Comparison of ENCODE assay signal across 24 cellular contexts in the genomic region with DNA sequence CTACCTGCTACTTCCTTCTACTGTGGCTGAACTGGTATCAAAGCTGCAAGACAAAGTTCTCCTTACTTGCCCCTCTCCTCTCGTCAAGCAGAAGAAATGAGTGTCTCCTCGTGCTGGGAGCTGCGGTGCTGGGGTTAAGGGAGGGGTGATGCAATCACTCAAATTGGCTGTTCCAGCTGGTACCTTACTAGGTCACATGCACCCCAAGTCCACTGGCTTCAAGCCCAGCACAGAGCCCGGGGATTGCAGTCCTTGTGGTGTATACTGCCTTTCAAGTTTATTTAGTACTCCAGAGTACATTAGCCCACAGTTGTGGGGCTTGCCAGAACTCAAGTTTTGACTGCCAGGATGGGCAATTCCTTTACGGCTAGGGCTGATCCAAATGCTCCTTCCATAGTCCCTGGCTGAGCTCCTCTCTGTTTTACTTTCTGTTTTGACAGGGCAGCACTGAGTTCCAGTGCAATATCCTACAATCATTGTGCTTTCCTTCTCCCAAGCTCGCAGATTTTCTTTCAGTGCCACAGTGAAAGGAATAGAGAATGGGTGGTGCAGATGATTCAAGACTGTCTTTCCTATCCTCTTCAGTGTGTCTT.
DNase-seq lines count a peak whose midpoint lies in the region; ATAC-seq, FAIRE-seq and TF ChIP-seq lines count a peak whose summit lies in the region.
"Had no signal": no experiment of that assay in that cellular context is flagged by ENCODE, and none has a peak within 500 bp of the region (broad histone marks: within the 10 kb centered on the region; RNA-seq: fewer than 3 reads in every experiment).

No MANE protein-coding gene starts in this region.

- peak overlapping the region; percentile 46 for H2AFZ ChIP-seq in OCI-LY3 (ENCODE audit: low read depth, low read length)
- no peak overlapping the region for H2AFZ ChIP-seq in HepG2 (ENCODE audit: low read length)

- in situ Hi-C loops in HepG2 (cut with HindIII; ENCODE audit: extremely low pct_ligation_motif_present, low pct_unique_long_range_greater_than_20kb): no loop called here

- no peak overlapping the region for H3K9ac ChIP-seq in OCI-LY3 (ENCODE audit: low read length)
- no peak overlapping the region for H3K9ac ChIP-seq in HepG2 (ENCODE audit: insufficient read depth, low read depth, low read length)

- POLR2A ChIA-PET in HepG2 (lab: Yijun Ruan, JAX): no interaction called here

- CTCF ChIA-PET in HepG2 (lab: Yijun Ruan, JAX; ENCODE audit: low intra/inter-chr PET ratio, low total read pairs): no interaction called here

- ATAC-seq in HepG2 (no peak), HG03432 (IDR thresholded peaks at IDR 0.05; ENCODE audit: unreplicated experiment) (no peak)
- ATAC-seq: activated CD8-positive, alpha-beta memory T cell treated with anti-CD3 and anti-CD28 coated beads, Interleukin-2, amount 10 ng/mL, durations not matched to agents 7 days and 5 days; esophagus mucosa; gastroesophageal sphincter; GM12878; Panc1; stimulated activated naive B cell treated with anti-CD40 and anti-IgM and Interleukin-4, amounts not matched to agents 10 μg/mL and 1 μg/mL and 100 μg/mL, for 72 hours had no signal

- peak; percentile 0 for DNase-seq in A172 (ENCODE audit: low spot score)
- DNase-seq in KG1 (lab: John Stamatoyannopoulos, UW): peak; percentile 34
- DNase-seq in HepG2 (ENCODE audit: low spot score): no peak
- DNase-seq in chondrocyte (ENCODE audit: low spot score): no peak
- no peak for DNase-seq in NCI-H146 (lab: John Stamatoyannopoulos, UW)
- no peak for DNase-seq in DMS153 (lab: John Stamatoyannopoulos, UW)
- DNase-seq: activated CD4-positive, alpha-beta T cell treated with anti-CD3 and anti-CD28 coated beads for 48 hours; activated CD8-positive, alpha-beta memory T cell treated with anti-CD3 and anti-CD28 coated beads, Interleukin-2, amount 10 ng/mL, durations not matched to agents 7 days and 5 days; CD4-positive, alpha-beta T cell; effector CD8-positive, alpha-beta T cell; H9; stimulated activated CD4-positive, alpha-beta T cell treated with anti-CD3 and anti-CD28 coated beads, Interleukin-1b, Interleukin-23, amount 100 ng/mL, for 48 hours; stimulated activated naive B cell treated with anti-CD40 and anti-IgM and Interleukin-4, amounts not matched to agents 10 μg/mL and 1 μg/mL and 100 μg/mL, for 72 hours; SW 1271; testis had no signal

- H3K9me3 Mint-ChIP-seq in chondrocyte (ENCODE audit: low read depth): peaks cover 2% of the 10 kb centered on the region
- H3K9me3 Mint-ChIP-seq: H9; stimulated activated naive B cell treated with anti-CD40 and anti-IgM and Interleukin-4, amounts not matched to agents 10 μg/mL and 1 μg/mL and 100 μg/mL, for 72 hours had no signal

- intact Hi-C loops in HepG2 (cut with micrococcal nuclease; ENCODE audit: unreplicated experiment): no loop called here

- 7% methylated on average over 6 of the region's 6 CpGs for WGBS in HepG2 (ENCODE audit: low lambda C conversion rate)

- no peaks in the 10 kb centered on the region for H3K36me3 Mint-ChIP-seq in chondrocyte (ENCODE audit: low read depth)
- H3K36me3 Mint-ChIP-seq: activated CD8-positive, alpha-beta memory T cell treated with anti-CD3 and anti-CD28 coated beads, Interleukin-2, amount 10 ng/mL, durations not matched to agents 7 days and 5 days; activated naive CD4-positive, alpha-beta T cell treated with anti-CD3 and anti-CD28 coated beads, Interleukin-2, amount 50 U/mL, for 24 hours; stimulated activated naive B cell treated with anti-CD40 and anti-IgM and Interleukin-4, amounts not matched to agents 10 μg/mL and 1 μg/mL and 100 μg/mL, for 72 hours had no signal

- H3K27me3 ChIP-seq in OCI-LY3 (ENCODE audit: low read depth, low read length) (no peaks in the 10 kb centered on the region), HepG2 (ENCODE audit: control insufficient read depth in 1 of 2, insufficient read depth in 2 of 2, low read length in 2 of 2) (no peaks in the 10 kb centered on the region)
- H3K27me3 ChIP-seq: ascending aorta, gastroesophageal sphincter, testis had no signal

- peak overlapping the region; percentile 20 for H3K4me2 ChIP-seq in OCI-LY3 (ENCODE audit: low read length)
- no peak overlapping the region for H3K4me2 ChIP-seq in HepG2 (ENCODE audit: low read depth, low read length)

- H3K4me1 ChIP-seq in OCI-LY3 (ENCODE audit: low read length) (no peaks in the 10 kb centered on the region), HepG2 (ENCODE audit: insufficient read depth, low read length) (no peaks in the 10 kb centered on the region)
- H3K4me1 ChIP-seq: ascending aorta, gastroesophageal sphincter, testis had no signal

- H3K36me3 ChIP-seq in OCI-LY3 (replicated peaks; ENCODE audit: low read depth, low read length): no peaks in the 10 kb centered on the region
- no peaks in the 10 kb centered on the region for H3K36me3 ChIP-seq in HepG2 (replicated peaks in 1 of 2; ENCODE audit: control insufficient read depth in 1 of 2, insufficient read depth in 2 of 2, low read length in 2 of 2)
- H3K36me3 ChIP-seq: ascending aorta, gastroesophageal sphincter had no signal

- no peaks in the 10 kb centered on the region for H3K4me1 Mint-ChIP-seq in chondrocyte (ENCODE audit: low read depth)
- H3K4me1 Mint-ChIP-seq: activated CD8-positive, alpha-beta memory T cell treated with anti-CD3 and anti-CD28 coated beads, Interleukin-2, amount 10 ng/mL, durations not matched to agents 7 days and 5 days; activated naive CD4-positive, alpha-beta T cell treated with anti-CD3 and anti-CD28 coated beads, Interleukin-2, amount 50 U/mL, for 24 hours; H9; stimulated activated naive B cell treated with anti-CD40 and anti-IgM and Interleukin-4, amounts not matched to agents 10 μg/mL and 1 μg/mL and 100 μg/mL, for 72 hours had no signal

- no peak for FAIRE-seq in HepG2 (lab: Jason Lieb, UNC)
- FAIRE-seq: GM12878 had no signal

- H3K4me3 ChIP-seq in OCI-LY3 (ENCODE audit: low read length): no peak overlapping the region
- no peak overlapping the region for H3K4me3 ChIP-seq in HepG2 (replicated peaks in 1 of 3; ENCODE audit: insufficient read depth in 1 of 3, low read depth in 2 of 3, low read length in 3 of 3)
- H3K4me3 ChIP-seq: ascending aorta, gastroesophageal sphincter, GM12878, testis had no signal

- H3K27me3 Mint-ChIP-seq in chondrocyte (ENCODE audit: low read depth): no peaks in the 10 kb centered on the region
- H3K27me3 Mint-ChIP-seq: activated CD8-positive, alpha-beta memory T cell treated with anti-CD3 and anti-CD28 coated beads, Interleukin-2, amount 10 ng/mL, durations not matched to agents 7 days and 5 days; activated naive CD4-positive, alpha-beta T cell treated with anti-CD3 and anti-CD28 coated beads, Interleukin-2, amount 50 U/mL, for 24 hours; CD4-positive, alpha-beta T cell; stimulated activated naive B cell treated with anti-CD40 and anti-IgM and Interleukin-4, amounts not matched to agents 10 μg/mL and 1 μg/mL and 100 μg/mL, for 72 hours had no signal

- H3K9me3 ChIP-seq in OCI-LY3 (ENCODE audit: insufficient read depth, low read length): no peaks in the 10 kb centered on the region
- peaks cover 8% of the 10 kb centered on the region for H3K9me3 ChIP-seq in HepG2 (ENCODE audit: low read length)
- H3K9me3 ChIP-seq: ascending aorta, gastroesophageal sphincter, testis had no signal

- TF ChIP-seq EP300 in HepG2 (IDR thresholded peaks at IDR 0.05; ENCODE audit: low read depth in 2 of 2, low read length in 2 of 2) (no peak), HepG2 (CRISPR knock-in tag; IDR thresholded peaks at IDR 0.05; ENCODE audit: borderline replicate concordance) (no peak)

- BruUV-seq in HepG2 (replicated peaks; lab: Mats Ljungman, UMichigan): no TSS peak

- H3K27ac ChIP-seq in OCI-LY3 (ENCODE audit: low read length) (no peak overlapping the region), HepG2 (ENCODE audit: extremely low read length, insufficient read depth, low read length) (no peak overlapping the region)
- H3K27ac ChIP-seq: ascending aorta, gastroesophageal sphincter, testis had no signal

- no peak overlapping the region for H3K27ac Mint-ChIP-seq in chondrocyte (ENCODE audit: unreplicated experiment)
- H3K27ac Mint-ChIP-seq: activated CD8-positive, alpha-beta memory T cell treated with anti-CD3 and anti-CD28 coated beads, Interleukin-2, amount 10 ng/mL, durations not matched to agents 7 days and 5 days; activated naive CD4-positive, alpha-beta T cell treated with anti-CD3 and anti-CD28 coated beads, Interleukin-2, amount 50 U/mL, for 24 hours; activated T-helper 1 cell treated with anti-CD3 and anti-CD28 coated beads, Interleukin-12 subunit alpha, Interleukin-12 subunit beta, Interleukin-2, Interleukin-4 antibody, amounts not matched to agents 30 ng/mL and 10 ng/mL and 1 ng/mL, durations not matched to agents 14 hours and 24 hours and 36 hours; CD4-positive, alpha-beta T cell; stimulated activated naive B cell treated with anti-CD40 and anti-IgM and Interleukin-4, amounts not matched to agents 10 μg/mL and 1 μg/mL and 100 μg/mL, for 72 hours had no signal

- TF ChIP-seq RAD21 in HepG2 (CRISPR knock-in tag; IDR thresholded peaks at IDR 0.05): no peak

- H4K20me1 ChIP-seq in OCI-LY3 (ENCODE audit: insufficient read depth, low read length) (no peaks in the 10 kb centered on the region), HepG2 (ENCODE audit: insufficient read depth, low read length) (no peaks in the 10 kb centered on the region)

- H3K4me3 Mint-ChIP-seq in chondrocyte (ENCODE audit: unreplicated experiment): no peak overlapping the region
- H3K4me3 Mint-ChIP-seq: activated CD8-positive, alpha-beta memory T cell treated with anti-CD3 and anti-CD28 coated beads, Interleukin-2, amount 10 ng/mL, durations not matched to agents 7 days and 5 days; activated naive CD4-positive, alpha-beta T cell treated with anti-CD3 and anti-CD28 coated beads, Interleukin-2, amount 50 U/mL, for 24 hours; activated T-helper 1 cell treated with anti-CD3 and anti-CD28 coated beads, Interleukin-12 subunit alpha, Interleukin-12 subunit beta, Interleukin-2, Interleukin-4 antibody, amounts not matched to agents 30 ng/mL and 10 ng/mL and 1 ng/mL, durations not matched to agents 14 hours and 24 hours and 36 hours; CD4-positive, alpha-beta T cell; H9; stimulated activated naive B cell treated with anti-CD40 and anti-IgM and Interleukin-4, amounts not matched to agents 10 μg/mL and 1 μg/mL and 100 μg/mL, for 72 hours had no signal

- no peak for TF ChIP-seq CTCF in OCI-LY3 (IDR thresholded peaks at IDR 0.05; ENCODE audit: low read depth, low read length)
- TF ChIP-seq CTCF in HepG2 (CRISPR knock-in tag; IDR thresholded peaks at IDR 0.05): no peak
- TF ChIP-seq CTCF in chondrocyte (IDR thresholded peaks at IDR 0.05): no peak

- H3K79me2 ChIP-seq in OCI-LY3 (ENCODE audit: low read length) (no peaks in the 10 kb centered on the region), HepG2 (ENCODE audit: insufficient read depth, low read length) (no peaks in the 10 kb centered on the region)

- no peak for TF ChIP-seq POLR2A in HepG2 (IDR thresholded peaks at IDR 0.05; ENCODE audit: insufficient read depth in 1 of 2, low read depth in 2 of 2, low read length in 2 of 2)

TF ChIP-seq in HepG2, 621 proteins besides CTCF, POLR2A, EP300 and RAD21 (continues in another document):
- TF ChIP-seq CEBPB (IDR thresholded peaks at IDR 0.05; ENCODE audit: borderline replicate concordance, low read depth, low read length) (peak; percentile 42; the same call in 1 of the 2 replicates), SRF (IDR thresholded peaks at IDR 0.05; ENCODE audit: low read depth, low read length) (no peak), ZNF282 (IDR thresholded peaks at IDR 0.05; ENCODE audit: partially characterized antibody) (no peak)

Comparison
In these comparisons a context has a peak if more than half of its experiments do, and no peak if none do; other contexts are left out.
1. DNase-seq: peak in A172 (single experiment) and KG1 (single experiment); none in HepG2 (single experiment), chondrocyte (single experiment), NCI-H146 (single experiment) and DMS153 (single experiment).